Comparison of ENCODE assay signal across 1 cellular context in genomic region chr2:200670313-200670712, GRCh38.
TF ChIP-seq lines count a peak whose summit lies in the region.

No MANE protein-coding gene starts in this region.

TF ChIP-seq in SK-N-SH treated with all-trans-retinoic acid at 6 μM for 48 hours, 23 proteins besides CTCF, POLR2A, EP300 and RAD21 (continued from another document):
- TF ChIP-seq, protein P1, sequence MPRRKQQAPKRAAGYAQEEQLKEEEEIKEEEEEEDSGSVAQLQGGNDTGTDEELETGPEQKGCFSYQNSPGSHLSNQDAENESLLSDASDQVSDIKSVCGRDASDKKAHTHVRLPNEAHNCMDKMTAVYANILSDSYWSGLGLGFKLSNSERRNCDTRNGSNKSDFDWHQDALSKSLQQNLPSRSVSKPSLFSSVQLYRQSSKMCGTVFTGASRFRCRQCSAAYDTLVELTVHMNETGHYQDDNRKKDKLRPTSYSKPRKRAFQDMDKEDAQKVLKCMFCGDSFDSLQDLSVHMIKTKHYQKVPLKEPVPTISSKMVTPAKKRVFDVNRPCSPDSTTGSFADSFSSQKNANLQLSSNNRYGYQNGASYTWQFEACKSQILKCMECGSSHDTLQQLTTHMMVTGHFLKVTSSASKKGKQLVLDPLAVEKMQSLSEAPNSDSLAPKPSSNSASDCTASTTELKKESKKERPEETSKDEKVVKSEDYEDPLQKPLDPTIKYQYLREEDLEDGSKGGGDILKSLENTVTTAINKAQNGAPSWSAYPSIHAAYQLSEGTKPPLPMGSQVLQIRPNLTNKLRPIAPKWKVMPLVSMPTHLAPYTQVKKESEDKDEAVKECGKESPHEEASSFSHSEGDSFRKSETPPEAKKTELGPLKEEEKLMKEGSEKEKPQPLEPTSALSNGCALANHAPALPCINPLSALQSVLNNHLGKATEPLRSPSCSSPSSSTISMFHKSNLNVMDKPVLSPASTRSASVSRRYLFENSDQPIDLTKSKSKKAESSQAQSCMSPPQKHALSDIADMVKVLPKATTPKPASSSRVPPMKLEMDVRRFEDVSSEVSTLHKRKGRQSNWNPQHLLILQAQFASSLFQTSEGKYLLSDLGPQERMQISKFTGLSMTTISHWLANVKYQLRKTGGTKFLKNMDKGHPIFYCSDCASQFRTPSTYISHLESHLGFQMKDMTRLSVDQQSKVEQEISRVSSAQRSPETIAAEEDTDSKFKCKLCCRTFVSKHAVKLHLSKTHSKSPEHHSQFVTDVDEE (CRISPR knock-in tag; IDR thresholded peaks at IDR 0.05) = no peak
- TF ChIP-seq PATZ1 (CRISPR knock-in tag; IDR thresholded peaks at IDR 0.05; ENCODE audit: borderline replicate concordance) = no peak
- no peak for TF ChIP-seq OSR1 (CRISPR knock-in tag; IDR thresholded peaks at IDR 0.05)
- no peak for TF ChIP-seq CSDC2 (CRISPR knock-in tag; IDR thresholded peaks at IDR 0.05)
- no peak for TF ChIP-seq ZC3H10 (CRISPR knock-in tag; IDR thresholded peaks at IDR 0.05)
- no peak for TF ChIP-seq TCF4 (CRISPR knock-in tag; IDR thresholded peaks at IDR 0.05; ENCODE audit: borderline replicate concordance)
- TF ChIP-seq ESRRG (CRISPR knock-in tag; IDR thresholded peaks at IDR 0.05) = no peak
- TF ChIP-seq, protein P2, sequence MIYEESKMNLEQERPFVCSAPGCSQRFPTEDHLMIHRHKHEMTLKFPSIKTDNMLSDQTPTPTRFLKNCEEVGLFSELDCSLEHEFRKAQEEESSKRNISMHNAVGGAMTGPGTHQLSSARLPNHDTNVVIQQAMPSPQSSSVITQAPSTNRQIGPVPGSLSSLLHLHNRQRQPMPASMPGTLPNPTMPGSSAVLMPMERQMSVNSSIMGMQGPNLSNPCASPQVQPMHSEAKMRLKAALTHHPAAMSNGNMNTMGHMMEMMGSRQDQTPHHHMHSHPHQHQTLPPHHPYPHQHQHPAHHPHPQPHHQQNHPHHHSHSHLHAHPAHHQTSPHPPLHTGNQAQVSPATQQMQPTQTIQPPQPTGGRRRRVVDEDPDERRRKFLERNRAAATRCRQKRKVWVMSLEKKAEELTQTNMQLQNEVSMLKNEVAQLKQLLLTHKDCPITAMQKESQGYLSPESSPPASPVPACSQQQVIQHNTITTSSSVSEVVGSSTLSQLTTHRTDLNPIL (CRISPR knock-in tag; IDR thresholded peaks at IDR 0.05; ENCODE audit: low read depth) = no peak
